Comparison of ENCODE assay signal across 13 cellular contexts in genomic region chr5:159182691-159183090, GRCh38. TPM values are rescaled to one million over a fixed set of nuclear protein-coding genes. Genes with fewer than 3 reads are reported as not detected.
A peak's percentile ranks its signal among the peaks of the same experiment; 100 is the strongest.
DNase-seq lines count a peak whose midpoint lies in the region; ATAC-seq and TF ChIP-seq lines count a peak whose summit lies in the region.
"Had no signal": no experiment of that assay in that cellular context is flagged by ENCODE, and none has a peak within 500 bp of the region (broad histone marks: within the 10 kb centered on the region; RNA-seq: fewer than 3 reads in every experiment).

No MANE protein-coding gene starts in this region.

- H3K27me3 ChIP-seq in BLaER1 treated with 17β-estradiol and CSF1 and Interleukin-3, amounts not matched to agents 10 nM and 100 nM = no peaks in the 10 kb centered on the region
- no peaks in the 10 kb centered on the region for H3K27me3 ChIP-seq in colonic mucosa
- no peaks in the 10 kb centered on the region for H3K27me3 ChIP-seq in mesenchymal stem cell (ENCODE audit: control insufficient read depth in 1 of 2, insufficient read depth in 1 of 2, low read length in 2 of 2)
- no peaks in the 10 kb centered on the region for H3K27me3 ChIP-seq in Peyer's patch
- H3K27me3 ChIP-seq: uterus had no signal

- no peak overlapping the region for H3K4ac ChIP-seq in mesenchymal stem cell (ENCODE audit: low read depth in 1 of 2, low read length in 2 of 2)

- H3K9me3 Mint-ChIP-seq in naive thymus-derived CD8-positive, alpha-beta T cell = no peaks in the 10 kb centered on the region

- H3K9me3 ChIP-seq in BLaER1 treated with 17β-estradiol and CSF1 and Interleukin-3, amounts not matched to agents 10 nM and 100 nM (replicated peaks in 1 of 11) = no peaks in the 10 kb centered on the region
- H3K9me3 ChIP-seq in HEK293 (ENCODE audit: control insufficient read depth, insufficient read depth, low read depth, low read length) = no peaks in the 10 kb centered on the region
- no peaks in the 10 kb centered on the region for H3K9me3 ChIP-seq in colonic mucosa
- H3K9me3 ChIP-seq in mesenchymal stem cell (ENCODE audit: control insufficient read depth, low read length) = no peaks in the 10 kb centered on the region
- no peaks in the 10 kb centered on the region for H3K9me3 ChIP-seq in Peyer's patch
- H3K9me3 ChIP-seq: uterus had no signal

- H3K4me1 Mint-ChIP-seq in naive thymus-derived CD8-positive, alpha-beta T cell = peaks cover 21 to 81% (median 48%) of the 10 kb centered on the region in 4 donors

- H3K14ac ChIP-seq in mesenchymal stem cell (ENCODE audit: low read length in 2 of 2) = no peak overlapping the region

- H4K91ac ChIP-seq in mesenchymal stem cell (ENCODE audit: low read length) = no peak overlapping the region

- POLR2A ChIA-PET in HEK293 (lab: Yijun Ruan, JAX) = interaction anchor here (0.6 kb wide), 1 partner anchor 228 kb away, joined by 3 read pairs; no protein-coding TSS in a partner anchor
- POLR2A ChIA-PET in naive thymus-derived CD8-positive, alpha-beta T cell (lab: Charles Lee) = no interaction called here

- TF ChIP-seq CTCF in HEK293 (tag by site-specific recombination; IDR thresholded peaks at IDR 0.05) (no peak), colonic mucosa (IDR thresholded peaks at IDR 0.05) (no peak), Peyer's patch (IDR thresholded peaks at IDR 0.05) (no peak)

- H3K4me3 ChIP-seq in BLaER1 treated with 17β-estradiol and CSF1 and Interleukin-3, amounts not matched to agents 10 nM and 100 nM = 0 out of 20 replicates have a peak overlapping the region, but pooled peaks of 2 of the 10 experiments have one; percentile 3 to 13
- H3K4me3 ChIP-seq in HEK293 (ENCODE audit: low read depth, low read length) (no peak overlapping the region), colonic mucosa (no peak overlapping the region), mesenchymal stem cell (ENCODE audit: insufficient read depth in 1 of 2, low read depth in 1 of 2, low read length in 2 of 2) (no peak overlapping the region), Peyer's patch (no peak overlapping the region)
- H3K4me3 ChIP-seq: uterus had no signal

- H3K27ac Mint-ChIP-seq in naive thymus-derived CD8-positive, alpha-beta T cell = peak overlapping the region in 5 of 10 donors; percentile 31 to 86 (median 51)

- peak overlapping the region in 3 of 11 experiments; percentile 31 to 76 (median 68); a peak in 5 of 22 replicates for H3K27ac ChIP-seq in BLaER1 treated with 17β-estradiol and CSF1 and Interleukin-3, amounts not matched to agents 10 nM and 100 nM
- H3K27ac ChIP-seq in HEK293 (ENCODE audit: extremely low read depth, low read depth, low read length) (no peak overlapping the region), colonic mucosa (peak overlapping the region; percentile 38), mesenchymal stem cell (ENCODE audit: low read length, poor library complexity, severe bottlenecking) (no peak overlapping the region), Peyer's patch (peak overlapping the region in 1 of 4 donors; percentile 6)

- no peak for ATAC-seq in GM21723 (IDR thresholded peaks at IDR 0.05; ENCODE audit: unreplicated experiment)
- ATAC-seq in naive thymus-derived CD8-positive, alpha-beta T cell = no peak

- H2AFZ ChIP-seq in mesenchymal stem cell (ENCODE audit: low read depth, low read length) = no peak overlapping the region

- no peak overlapping the region for H3K18ac ChIP-seq in mesenchymal stem cell (ENCODE audit: low read depth in 1 of 2, low read length in 2 of 2)

- no CpG with 5 or more reads among the region's 1 CpG for WGBS in mesenchymal stem cell

- H3K27me3 Mint-ChIP-seq in naive thymus-derived CD8-positive, alpha-beta T cell = no peaks in the 10 kb centered on the region

- no peak overlapping the region for H2BK5ac ChIP-seq in mesenchymal stem cell (ENCODE audit: low read depth, low read length, poor library complexity, severe bottlenecking)

- no peak overlapping the region for H2BK12ac ChIP-seq in mesenchymal stem cell (ENCODE audit: low read length in 2 of 2)

- peaks cover 0 to 48% (median 13%) of the 10 kb centered on the region in 11 experiments; a peak in 13 of 22 replicates for H4K20me1 ChIP-seq in BLaER1 treated with 17β-estradiol and CSF1 and Interleukin-3, amounts not matched to agents 10 nM and 100 nM

- DNase-seq in colonic mucosa (no peak), mesenchymal stem cell (peak; percentile 76), Peyer's patch (no peak), HPDE6-E6E7 (ENCODE audit: extremely low spot score) (no peak)
- DNase-seq in naive thymus-derived CD8-positive, alpha-beta T cell = no peak
- DNase-seq: DMS79, NCI-H1105 treated with DMSO at 0.1 percent for 48 hours, NCI-H526 treated with DMSO at 0.1 percent for 48 hours, retina, uterus had no signal

- H3K4me1 ChIP-seq in BLaER1 treated with 17β-estradiol and CSF1 and Interleukin-3, amounts not matched to agents 10 nM and 100 nM = peaks cover 0 to 99% (median 9%) of the 10 kb centered on the region in 10 experiments; a peak in 13 of 20 replicates
- H3K4me1 ChIP-seq in HEK293 (ENCODE audit: control insufficient read depth, insufficient read depth, low read length) (peaks cover 32% of the 10 kb centered on the region), colonic mucosa (no peaks in the 10 kb centered on the region), mesenchymal stem cell (ENCODE audit: control insufficient read depth, insufficient read depth, low read depth, low read length) (peaks cover 4% of the 10 kb centered on the region), Peyer's patch (peaks cover 0 to 22% (median 0%) of the 10 kb centered on the region in 4 donors)
- H3K4me1 ChIP-seq: uterus had no signal

- H3K36me3 Mint-ChIP-seq in naive thymus-derived CD8-positive, alpha-beta T cell = peaks cover 0 to 63% (median 14%) of the 10 kb centered on the region in 3 donors

- H2BK15ac ChIP-seq in mesenchymal stem cell (ENCODE audit: low read depth, poor library complexity, severe bottlenecking) = no peak overlapping the region

- no peak for TF ChIP-seq POLR2A in Peyer's patch (IDR thresholded peaks at IDR 0.05)

- H3K9ac ChIP-seq in BLaER1 treated with 17β-estradiol and CSF1 and Interleukin-3, amounts not matched to agents 10 nM and 100 nM = peak overlapping the region in 2 of 11 experiments; percentile 17 to 58; a peak in 2 of 22 replicates
- H3K9ac ChIP-seq in colonic mucosa (ENCODE audit: low read depth in 2 of 2, low read length in 2 of 2) (no peak overlapping the region), mesenchymal stem cell (ENCODE audit: low read length) (peak overlapping the region; percentile 49)

- intact Hi-C loops in colonic mucosa (cut with DNase I) = no loop called here

- H2BK120ac ChIP-seq in mesenchymal stem cell (ENCODE audit: low read depth, low read length) = no peak overlapping the region

- peaks cover 11% of the 10 kb centered on the region for H3K79me1 ChIP-seq in mesenchymal stem cell (replicated peaks; ENCODE audit: low read length, poor library complexity, severe bottlenecking)

- CTCF ChIA-PET in HEK293 (lab: Yijun Ruan, JAX) = interaction anchor here (0.9 to 1.3 kb wide), 2 partner anchors 12 to 134 kb away, joined by 3 read pairs; no protein-coding TSS in a partner anchor

- peaks cover 35 to 82% (median 55%) of the 10 kb centered on the region in 11 experiments; a peak in 21 of 22 replicates for H3K36me3 ChIP-seq in BLaER1 treated with 17β-estradiol and CSF1 and Interleukin-3, amounts not matched to agents 10 nM and 100 nM
- H3K36me3 ChIP-seq in HEK293 (ENCODE audit: control insufficient read depth in 2 of 2, insufficient read depth in 1 of 2, low read length in 2 of 2) (peaks cover 0 to 4% of the 10 kb centered on the region in 2 experiments; a peak in 2 of 3 replicates), colonic mucosa (no peaks in the 10 kb centered on the region), mesenchymal stem cell (ENCODE audit: control insufficient read depth in 1 of 2, insufficient read depth in 2 of 2, low read depth in 1 of 2, low read length in 2 of 2) (peaks cover 0 to 6% of the 10 kb centered on the region in 2 experiments), Peyer's patch (no peaks in the 10 kb centered on the region)
- H3K36me3 ChIP-seq: uterus had no signal

- H3K4me2 ChIP-seq in BLaER1 treated with 17β-estradiol and CSF1 and Interleukin-3, amounts not matched to agents 10 nM and 100 nM = peak overlapping the region in 6 of 11 experiments; percentile 1 to 78 (median 64); a peak in 9 of 22 replicates
- no peak overlapping the region for H3K4me2 ChIP-seq in mesenchymal stem cell (ENCODE audit: low read length, poor library complexity, severe bottlenecking)

- no peak overlapping the region for H4K8ac ChIP-seq in mesenchymal stem cell (ENCODE audit: low read length)

- H3K23ac ChIP-seq in mesenchymal stem cell (ENCODE audit: low read length in 2 of 2) = no peak overlapping the region

- H2AK5ac ChIP-seq in mesenchymal stem cell (ENCODE audit: low read length, severe bottlenecking) = no peak overlapping the region

- no peak overlapping the region for H3K4me3 Mint-ChIP-seq in naive thymus-derived CD8-positive, alpha-beta T cell

TF ChIP-seq in HEK293, 187 proteins besides CTCF, POLR2A, EP300 and RAD21 (continues in another document):
- TF ChIP-seq, protein P1, sequence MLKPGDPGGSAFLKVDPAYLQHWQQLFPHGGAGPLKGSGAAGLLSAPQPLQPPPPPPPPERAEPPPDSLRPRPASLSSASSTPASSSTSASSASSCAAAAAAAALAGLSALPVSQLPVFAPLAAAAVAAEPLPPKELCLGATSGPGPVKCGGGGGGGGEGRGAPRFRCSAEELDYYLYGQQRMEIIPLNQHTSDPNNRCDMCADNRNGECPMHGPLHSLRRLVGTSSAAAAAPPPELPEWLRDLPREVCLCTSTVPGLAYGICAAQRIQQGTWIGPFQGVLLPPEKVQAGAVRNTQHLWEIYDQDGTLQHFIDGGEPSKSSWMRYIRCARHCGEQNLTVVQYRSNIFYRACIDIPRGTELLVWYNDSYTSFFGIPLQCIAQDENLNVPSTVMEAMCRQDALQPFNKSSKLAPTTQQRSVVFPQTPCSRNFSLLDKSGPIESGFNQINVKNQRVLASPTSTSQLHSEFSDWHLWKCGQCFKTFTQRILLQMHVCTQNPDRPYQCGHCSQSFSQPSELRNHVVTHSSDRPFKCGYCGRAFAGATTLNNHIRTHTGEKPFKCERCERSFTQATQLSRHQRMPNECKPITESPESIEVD (tag by site-specific recombination; IDR thresholded peaks at IDR 0.05) = peak; percentile 54; the same call in 1 of the 2 replicates

RNA-seq across cellular contexts. Expression of gene RNF145, which starts 26.7 kb away (rescaled TPM):
- 10 to 100 TPM; 58.8 to 92.3 TPM for total RNA-seq in colonic mucosa
- 50.9 TPM for polyA plus RNA-seq in mesenchymal stem cell (2013, experiment 1 of 2)
- polyA plus RNA-seq in mesenchymal stem cell (2013, experiment 2 of 2) = 50.6 TPM
- 10 to 100 TPM; 12.1 to 85.8 (median 23.6) TPM for total RNA-seq in Peyer's patch
- total RNA-seq in naive thymus-derived CD8-positive, alpha-beta T cell = 10 to 100 TPM; 46.8 to 54.2 TPM
- 10 to 100 TPM in 1 of 3 donors, 1 to 10 TPM in 2; 6.3 to 11.2 (median 7.4) TPM for polyA plus RNA-seq in naive thymus-derived CD8-positive, alpha-beta T cell
